ENCODE assay signal across 17 cellular contexts in genomic region chr5:35810561-35810960, GRCh38. TPM values are rescaled to one million over a fixed set of nuclear protein-coding genes. Genes with fewer than 3 reads are reported as not detected.
DNase-seq lines count a peak whose midpoint lies in the region; ATAC-seq, FAIRE-seq and TF ChIP-seq lines count a peak whose summit lies in the region.
"Had no signal": no experiment of that assay in that cellular context is flagged by ENCODE, and none has a peak within 500 bp of the region (broad histone marks: within the 10 kb centered on the region; RNA-seq: fewer than 3 reads in every experiment).

No MANE protein-coding gene starts in this region.

- TF ChIP-seq CTCF in natural killer cell (IDR thresholded peaks at IDR 0.05) (no peak), chondrocyte (IDR thresholded peaks at IDR 0.05) (no peak)

- CTCF ChIA-PET in activated CD4-positive, alpha-beta T cell treated with anti-CD3 and anti-CD28 coated beads for 36 hours (lab: Charles Lee), result interaction anchor here (0.6 to 3.6 kb wide), 13 partner anchors 10 to 114 kb away, joined by 3 to 24 read pairs (median 3); no protein-coding TSS in a partner anchor

- peak overlapping the region; percentile 14 for H3K4me3 Mint-ChIP-seq in activated CD4-positive, alpha-beta T cell treated with anti-CD3 and anti-CD28 coated beads for 36 hours
- peak overlapping the region; percentile 73 for H3K4me3 Mint-ChIP-seq in activated T-helper 17 cell treated with anti-CD3 and anti-CD28 coated beads, Interleukin-2, amount 50 U/mL, for 72 hours
- peak overlapping the region; percentile 37 for H3K4me3 Mint-ChIP-seq in natural killer cell
- no peak overlapping the region for H3K4me3 Mint-ChIP-seq in chondrocyte (ENCODE audit: unreplicated experiment)
- H3K4me3 Mint-ChIP-seq: mesothelial cell of epicardium had no signal

- H3K27me3 Mint-ChIP-seq in activated CD4-positive, alpha-beta T cell treated with anti-CD3 and anti-CD28 coated beads for 36 hours, result no peaks in the 10 kb centered on the region
- no peaks in the 10 kb centered on the region for H3K27me3 Mint-ChIP-seq in activated T-helper 17 cell treated with anti-CD3 and anti-CD28 coated beads, Interleukin-2, amount 50 U/mL, for 72 hours
- no peaks in the 10 kb centered on the region for H3K27me3 Mint-ChIP-seq in natural killer cell (ENCODE audit: low read depth in 2 of 2)
- H3K27me3 Mint-ChIP-seq in chondrocyte (ENCODE audit: low read depth), result no peaks in the 10 kb centered on the region

- intact Hi-C loops in activated CD4-positive, alpha-beta T cell treated with anti-CD3 and anti-CD28 coated beads for 36 hours (cut with DNase I, micrococcal nuclease), result loop anchor here (2.0 kb wide), 1 partner anchor 26 kb away; no protein-coding TSS in a partner anchor
- intact Hi-C loops in natural killer cell (cut with micrococcal nuclease), result loop anchor here (2.0 kb wide), 1 partner anchor 44 kb away; no protein-coding TSS in a partner anchor

- no peak for DNase-seq in activated CD4-positive, alpha-beta T cell treated with anti-CD3 and anti-CD28 coated beads for 36 hours
- DNase-seq in activated CD4-positive, alpha-beta T cell treated with anti-CD3 and anti-CD28 coated beads, Interleukin-2, amount 50 U/mL, for 1 hour, result no peak
- no peak for DNase-seq in HTR-8/SVneo (ENCODE audit: insufficient read length, low spot score)
- DNase-seq in natural killer cell, result no peak
- no peak for DNase-seq in NCI-H226
- no peak for DNase-seq in NCI-H524 (lab: John Stamatoyannopoulos, UW)
- DNase-seq in chondrocyte (ENCODE audit: low spot score), result no peak
- DNase-seq: brain microvascular endothelial cell, DMS153, foreskin fibroblast, hippocampal formation, NCI-H146, NCI-H446, psoas muscle had no signal

- H3K9me3 Mint-ChIP-seq in activated CD4-positive, alpha-beta T cell treated with anti-CD3 and anti-CD28 coated beads for 36 hours (ENCODE audit: low read depth), result no peaks in the 10 kb centered on the region
- no peaks in the 10 kb centered on the region for H3K9me3 Mint-ChIP-seq in activated T-helper 17 cell treated with anti-CD3 and anti-CD28 coated beads, Interleukin-2, amount 50 U/mL, for 72 hours
- H3K9me3 Mint-ChIP-seq in natural killer cell (no peaks in the 10 kb centered on the region), chondrocyte (ENCODE audit: low read depth) (no peaks in the 10 kb centered on the region)
- H3K9me3 Mint-ChIP-seq: mesothelial cell of epicardium had no signal

- FAIRE-seq in HTR-8/SVneo (lab: Jason Lieb, UNC), result peak; percentile 86
- FAIRE-seq: A204.1 had no signal

- POLR2A ChIA-PET in activated CD4-positive, alpha-beta T cell treated with anti-CD3 and anti-CD28 coated beads for 36 hours (lab: Charles Lee), result interaction anchor here (0.7 to 1.7 kb wide), 5 partner anchors 11 to 44 kb away, joined by 3 to 7 read pairs (median 4); no protein-coding TSS in a partner anchor

- peak; percentile 32 for ATAC-seq in activated CD4-positive, alpha-beta T cell treated with anti-CD3 and anti-CD28 coated beads for 36 hours
- peak; percentile 14 for ATAC-seq in activated T-helper 17 cell treated with anti-CD3 and anti-CD28 coated beads, Interleukin-2, amount 50 U/mL, for 72 hours (replicated peaks)
- ATAC-seq in natural killer cell, result peak in 2 of 3 donors; percentile 21 to 35
- ATAC-seq: psoas muscle had no signal

- peaks cover 17% of the 10 kb centered on the region for H3K36me3 Mint-ChIP-seq in activated CD4-positive, alpha-beta T cell treated with anti-CD3 and anti-CD28 coated beads for 36 hours (ENCODE audit: low read depth)
- peaks cover 5% of the 10 kb centered on the region for H3K36me3 Mint-ChIP-seq in activated T-helper 17 cell treated with anti-CD3 and anti-CD28 coated beads, Interleukin-2, amount 50 U/mL, for 72 hours (ENCODE audit: low read depth)
- H3K36me3 Mint-ChIP-seq in natural killer cell (no peaks in the 10 kb centered on the region), chondrocyte (ENCODE audit: low read depth) (no peaks in the 10 kb centered on the region)
- H3K36me3 Mint-ChIP-seq: mesothelial cell of epicardium had no signal

- peaks cover 80% of the 10 kb centered on the region for H3K4me1 Mint-ChIP-seq in activated CD4-positive, alpha-beta T cell treated with anti-CD3 and anti-CD28 coated beads for 36 hours
- H3K4me1 Mint-ChIP-seq in activated T-helper 17 cell treated with anti-CD3 and anti-CD28 coated beads, Interleukin-2, amount 50 U/mL, for 72 hours, result peaks cover 24% of the 10 kb centered on the region
- H3K4me1 Mint-ChIP-seq in natural killer cell (peaks cover 15 to 21% of the 10 kb centered on the region in 2 donors), chondrocyte (ENCODE audit: low read depth) (no peaks in the 10 kb centered on the region)
- H3K4me1 Mint-ChIP-seq: mesothelial cell of epicardium had no signal

- H3K27ac Mint-ChIP-seq in activated CD4-positive, alpha-beta T cell treated with anti-CD3 and anti-CD28 coated beads for 36 hours, result peak overlapping the region; percentile 87
- H3K27ac Mint-ChIP-seq in activated T-helper 17 cell treated with anti-CD3 and anti-CD28 coated beads, Interleukin-2, amount 50 U/mL, for 72 hours, result peak overlapping the region; percentile 96
- H3K27ac Mint-ChIP-seq in natural killer cell (peak overlapping the region; percentile 53 to 81), chondrocyte (ENCODE audit: unreplicated experiment) (no peak overlapping the region)
- H3K27ac Mint-ChIP-seq: mesothelial cell of epicardium had no signal

RNA-seq across cellular contexts. Expression of gene IL7R, which starts 46.1 kb away (rescaled TPM):
- total RNA-seq in activated CD4-positive, alpha-beta T cell treated with anti-CD3 and anti-CD28 coated beads for 36 hours, result 100 to 1,000 TPM; 236 to 246 TPM
- 100 to 1,000 TPM; 162 to 203 TPM for total RNA-seq in activated T-helper 17 cell treated with anti-CD3 and anti-CD28 coated beads, Interleukin-2, amount 50 U/mL, for 72 hours
- total RNA-seq in natural killer cell (10 to 100 TPM; 22.0 to 42.7 (median 30.4) TPM), chondrocyte (0.36 to 0.56 TPM (median 0.50 TPM) in 3 replicates)

Comparison
In these comparisons a context has a peak if more than half of its experiments do, and no peak if none do; other contexts are left out.
1. RNA of gene IL7R, which starts 46.1 kb away (total RNA-seq): 236 to 246 TPM in activated CD4-positive, alpha-beta T cell treated with anti-CD3 and anti-CD28 coated beads for 36 hours, 162 to 203 TPM in activated T-helper 17 cell treated with anti-CD3 and anti-CD28 coated beads, Interleukin-2, amount 50 U/mL, for 72 hours and 22.0 to 42.7 TPM in natural killer cell; 0.36 to 0.56 TPM in chondrocyte; every median in the first group is over 10 times any median in the second.
2. Peak in every context shown above with its lines, with median percentiles within 50 percentile points of each other: ATAC-seq.